13 cellular contexts compared by ENCODE assay signal in genomic region chr12:108589028-108589839, GRCh38. TPM values are rescaled to one million over a fixed set of nuclear protein-coding genes. Genes with fewer than 3 reads are reported as not detected.
DNase-seq lines count a peak whose midpoint lies in the region; ATAC-seq, FAIRE-seq and TF ChIP-seq lines count a peak whose summit lies in the region.
"Had no signal": no experiment of that assay in that cellular context is flagged by ENCODE, and none has a peak within 500 bp of the region (broad histone marks: within the 10 kb centered on the region; RNA-seq: fewer than 3 reads in every experiment).

No MANE protein-coding gene starts in this region.

- no peaks in the 10 kb centered on the region for H3K79me2 ChIP-seq in astrocyte (ENCODE audit: insufficient read depth, low read length)

- H3K4me1 ChIP-seq in right atrium auricular region (no peaks in the 10 kb centered on the region), astrocyte (ENCODE audit: insufficient read depth, low read length) (no peaks in the 10 kb centered on the region), uterus (no peaks in the 10 kb centered on the region)

- no peaks in the 10 kb centered on the region for H3K36me3 ChIP-seq in right atrium auricular region
- no peaks in the 10 kb centered on the region for H3K36me3 ChIP-seq in astrocyte (ENCODE audit: insufficient read depth, low read length)
- H3K36me3 ChIP-seq in uterus, result no peaks in the 10 kb centered on the region

- peak overlapping the region; percentile 2 for H2AFZ ChIP-seq in astrocyte (ENCODE audit: low read depth, low read length)

- DNase-seq in Right ventricle myocardium inferior (ENCODE audit: missing footprints) (no peak), right atrium auricular region (ENCODE audit: low spot score) (no peak), astrocyte (ENCODE audit: low read depth) (peak; percentile 47), left ventricle myocardium superior (no peak), uterus (peak in 1 of 2 donors; percentile 58), DMS53 (lab: John Stamatoyannopoulos, UW) (no peak), hepatic stellate cell (ENCODE audit: low spot score) (no peak)
- DNase-seq: DMS79; effector memory CD8-positive, alpha-beta T cell; NCI-H1048; stimulated activated naive B cell treated with anti-CD40 and anti-IgM and Interleukin-4, amounts not matched to agents 10 μg/mL and 1 μg/mL and 100 μg/mL, for 72 hours had no signal

- H4K20me1 ChIP-seq in astrocyte (ENCODE audit: insufficient read depth, low read length), result no peaks in the 10 kb centered on the region

- no peak overlapping the region for H3K9ac ChIP-seq in astrocyte (ENCODE audit: low read length)

- H3K27ac Mint-ChIP-seq in astrocyte (ENCODE audit: unreplicated experiment), result no peak overlapping the region
- H3K27ac Mint-ChIP-seq: effector memory CD8-positive, alpha-beta T cell; stimulated activated naive B cell treated with anti-CD40 and anti-IgM and Interleukin-4, amounts not matched to agents 10 μg/mL and 1 μg/mL and 100 μg/mL, for 72 hours had no signal

- no peak for FAIRE-seq in astrocyte (lab: Jason Lieb, UNC)
- FAIRE-seq: TTC549 had no signal

- no peaks in the 10 kb centered on the region for H3K36me3 Mint-ChIP-seq in astrocyte (ENCODE audit: low read depth, unreplicated experiment)
- H3K36me3 Mint-ChIP-seq: stimulated activated naive B cell treated with anti-CD40 and anti-IgM and Interleukin-4, amounts not matched to agents 10 μg/mL and 1 μg/mL and 100 μg/mL, for 72 hours had no signal

- TF ChIP-seq CTCF in right atrium auricular region (IDR thresholded peaks at IDR 0.05) (no peak), astrocyte (IDR thresholded peaks at IDR 0.05; ENCODE audit: insufficient read depth, low read depth, low read length) (no peak), uterus (IDR thresholded peaks at IDR 0.05) (no peak)

- no peak overlapping the region for H3K4me3 ChIP-seq in right atrium auricular region
- no peak overlapping the region for H3K4me3 ChIP-seq in astrocyte (ENCODE audit: insufficient read depth, low read depth, low read length)
- H3K4me3 ChIP-seq in uterus, result no peak overlapping the region

- ATAC-seq in Right ventricle myocardium inferior (peak; percentile 55), left ventricle myocardium superior (peak; percentile 51), GM18498 (IDR thresholded peaks at IDR 0.05; ENCODE audit: unreplicated experiment) (no peak)
- ATAC-seq: effector memory CD8-positive, alpha-beta T cell; stimulated activated naive B cell treated with anti-CD40 and anti-IgM and Interleukin-4, amounts not matched to agents 10 μg/mL and 1 μg/mL and 100 μg/mL, for 72 hours had no signal

- no peaks in the 10 kb centered on the region for H3K27me3 ChIP-seq in right atrium auricular region
- no peaks in the 10 kb centered on the region for H3K27me3 ChIP-seq in astrocyte (ENCODE audit: insufficient read depth, low read length)
- no peaks in the 10 kb centered on the region for H3K27me3 ChIP-seq in uterus

- H3K27me3 Mint-ChIP-seq in astrocyte (ENCODE audit: low read depth, unreplicated experiment), result peaks cover 5% of the 10 kb centered on the region

- H3K4me3 Mint-ChIP-seq in astrocyte (ENCODE audit: unreplicated experiment), result no peak overlapping the region
- H3K4me3 Mint-ChIP-seq: effector memory CD8-positive, alpha-beta T cell; stimulated activated naive B cell treated with anti-CD40 and anti-IgM and Interleukin-4, amounts not matched to agents 10 μg/mL and 1 μg/mL and 100 μg/mL, for 72 hours had no signal

- H3K27ac ChIP-seq in right atrium auricular region (no peak overlapping the region), astrocyte (ENCODE audit: low read depth, low read length) (no peak overlapping the region), uterus (peak overlapping the region; percentile 33)

- intact Hi-C loops in Right ventricle myocardium inferior (cut with DNase I) (no loop called here), left ventricle myocardium superior (cut with micrococcal nuclease) (no loop called here), uterus (cut with DNase I; ENCODE audit: low total_unique reads) (no loop called here)

- H3K9me3 Mint-ChIP-seq in astrocyte (ENCODE audit: unreplicated experiment), result no peaks in the 10 kb centered on the region
- H3K9me3 Mint-ChIP-seq: effector memory CD8-positive, alpha-beta T cell; stimulated activated naive B cell treated with anti-CD40 and anti-IgM and Interleukin-4, amounts not matched to agents 10 μg/mL and 1 μg/mL and 100 μg/mL, for 72 hours had no signal

- H3K9me3 ChIP-seq in right atrium auricular region, result no peaks in the 10 kb centered on the region
- H3K9me3 ChIP-seq in astrocyte (ENCODE audit: insufficient read depth, low read depth, low read length), result no peaks in the 10 kb centered on the region
- H3K9me3 ChIP-seq in uterus, result no peaks in the 10 kb centered on the region

- peaks cover 8% of the 10 kb centered on the region for H3K4me1 Mint-ChIP-seq in astrocyte (ENCODE audit: low read depth, unreplicated experiment)
- H3K4me1 Mint-ChIP-seq: stimulated activated naive B cell treated with anti-CD40 and anti-IgM and Interleukin-4, amounts not matched to agents 10 μg/mL and 1 μg/mL and 100 μg/mL, for 72 hours had no signal

- no peak for TF ChIP-seq POLR2A in uterus (IDR thresholded peaks at IDR 0.05)

- H3K4me2 ChIP-seq in astrocyte (ENCODE audit: low read length), result peak overlapping the region; percentile 24

RNA-seq across cellular contexts. Expression of gene TMEM119, which starts 8.7 kb away (rescaled TPM):
- total RNA-seq in Right ventricle myocardium inferior, result 1.3 TPM
- total RNA-seq in right atrium auricular region, result 1 to 10 TPM; 1.8 to 5.5 TPM
- total RNA-seq in astrocyte, result 0.91 and 1.8 TPM in 2 replicates
- total RNA-seq in left ventricle myocardium superior, result 1.4 TPM
- total RNA-seq in uterus, result 100 to 1,000 TPM in 1 of 4 donors, 10 to 100 TPM in 2, 1 to 10 TPM in 1; 9.1 to 102 (median 12.4) TPM

RNA-seq across cellular contexts. Expression of gene ISCU, which starts 26.8 kb away (rescaled TPM):
- total RNA-seq in Right ventricle myocardium inferior, result 444 TPM
- 100 to 1,000 TPM; 421 to 433 TPM for total RNA-seq in right atrium auricular region
- total RNA-seq in astrocyte, result 121 and 124 TPM in 2 replicates
- total RNA-seq in left ventricle myocardium superior, result 468 TPM
- total RNA-seq in uterus, result 100 to 1,000 TPM in 3 of 4 donors, 10 to 100 TPM in 1; 81.3 to 226 (median 161) TPM

RNA-seq across cellular contexts. Expression of gene SART3, which starts 28.3 kb away (rescaled TPM):
- total RNA-seq in Right ventricle myocardium inferior, result 21.7 TPM
- total RNA-seq in right atrium auricular region, result 10 to 100 TPM; 33.4 to 44.4 TPM
- total RNA-seq in astrocyte, result 39.9 and 48.4 TPM in 2 replicates
- total RNA-seq in left ventricle myocardium superior, result 24.7 TPM
- total RNA-seq in uterus, result 10 to 100 TPM; 16.2 to 86.1 (median 55.7) TPM

RNA-seq across cellular contexts. Expression of gene SELPLG, which starts 44.5 kb away (rescaled TPM):
- total RNA-seq in Right ventricle myocardium inferior, result 4.9 TPM
- 1 to 10 TPM; 3.7 to 7.7 TPM for total RNA-seq in right atrium auricular region
- 4.9 and 5.8 TPM in 2 replicates for total RNA-seq in astrocyte
- total RNA-seq in left ventricle myocardium superior, result 4.1 TPM
- 1 to 10 TPM; 1.5 to 6.5 (median 2.9) TPM for total RNA-seq in uterus

Comparison
In these comparisons a context has a peak if more than half of its experiments do, and no peak if none do; other contexts are left out.
1. H3K27ac ChIP-seq: peak in uterus (2 of 2); none in right atrium auricular region (0 of 2) and astrocyte (single experiment).